ENCODE assay signal across 10 cellular contexts in genomic region chr5:136081192-136081591, GRCh38. TPM values are rescaled to one million over a fixed set of nuclear protein-coding genes. Genes with fewer than 3 reads are reported as not detected.
DNase-seq lines count a peak whose midpoint lies in the region; ATAC-seq, FAIRE-seq and TF ChIP-seq lines count a peak whose summit lies in the region.
"Had no signal": no experiment of that assay in that cellular context is flagged by ENCODE, and none has a peak within 500 bp of the region (broad histone marks: within the 10 kb centered on the region; RNA-seq: fewer than 3 reads in every experiment).

No MANE protein-coding gene starts in this region.

- TF ChIP-seq POLR2A in GM12878 (IDR thresholded peaks at IDR 0.05; ENCODE audit: low read depth, low read length) = no peak

- intact Hi-C loops in GM12878 (cut with micrococcal nuclease; ENCODE audit: unreplicated experiment) = loop anchor here (5.0 kb wide), 3 partner anchors 51 to 131 kb away; partner anchors contain the start of gene SMAD5
- intact Hi-C loops in tibial artery (cut with DNase I; ENCODE audit: low total_unique reads) = loop anchor here (5.0 kb wide), 3 partner anchors 51 to 194 kb away; partner anchors contain the start of gene SMAD5

- no peaks in the 10 kb centered on the region for H3K27me3 ChIP-seq in HUES48 (ENCODE audit: control insufficient read depth, insufficient read depth, low read length)
- peaks cover 0 to 2% of the 10 kb centered on the region in 2 experiments; a peak in 2 of 4 replicates for H3K27me3 ChIP-seq in GM12878 (replicated peaks in 1 of 2; ENCODE audit: control insufficient read depth in 2 of 2, insufficient read depth in 2 of 2, low read length in 1 of 2)
- no peaks in the 10 kb centered on the region for H3K27me3 ChIP-seq in tibial artery

- CTCF ChIA-PET in GM12878 (lab: Yijun Ruan, JAX) = interaction anchor here (0.5 to 9.1 kb wide), 36 partner anchors 9 to 1904 kb away, joined by 3 to 74 read pairs (median 4); partner anchors contain the start of gene SKP1

- no peak overlapping the region for H3K27ac ChIP-seq in HUES48 (ENCODE audit: low read depth, low read length)
- H3K27ac ChIP-seq in GM12878 (ENCODE audit: control insufficient read depth, insufficient read depth) = no peak overlapping the region
- peak overlapping the region; percentile 70 to 80 for H3K27ac ChIP-seq in tibial artery

- no peak overlapping the region for H3K9ac ChIP-seq in HUES48 (ENCODE audit: low read depth, low read length)
- H3K9ac ChIP-seq in GM12878 (ENCODE audit: control insufficient read depth, insufficient read depth, low read length) = no peak overlapping the region

- no peak for TF ChIP-seq CTCF in GM12878 (IDR thresholded peaks at IDR 0.05 in 2 of 3, conservative IDR thresholded peaks at IDR 0.05 in 1 of 3; ENCODE audit: control insufficient read depth in 2 of 3, extremely low read depth in 1 of 3, insufficient read depth in 1 of 3, low read depth in 3 of 3, low read length in 3 of 3)
- no peak for TF ChIP-seq CTCF in tibial artery (IDR thresholded peaks at IDR 0.05)

- in situ Hi-C loops in GM12878 (cut with MboI) = no loop called here

- no peaks in the 10 kb centered on the region for H4K20me1 ChIP-seq in GM12878 (ENCODE audit: control insufficient read depth, insufficient read depth)

- H3K4me3 ChIP-seq in HUES48 (ENCODE audit: low read depth, low read length) (0 out of 2 replicates have a peak overlapping the region, but pooled peaks have one; percentile 34), GM12878 (0 out of 2 replicates have a peak overlapping the region, but pooled peaks have one; percentile 62), tibial artery (peak overlapping the region in 1 of 2 donors; percentile 52)

- no TSS peak for BruUV-seq in GM12878 (replicated peaks; lab: Mats Ljungman, UMichigan)

- peak overlapping the region; percentile 19; the same call in 1 of the 2 replicates for H3K4me2 ChIP-seq in GM12878 (ENCODE audit: control insufficient read depth, insufficient read depth)

- RAD21 ChIA-PET in GM12878 (lab: Charles Lee; ENCODE audit: unreplicated experiment) = interaction anchor here (0.5 to 3.3 kb wide), 18 partner anchors 9 to 1260 kb away, joined by 3 to 19 read pairs (median 5); partner anchors contain the start of genes SMAD5 and SMIM32

- POLR2A ChIA-PET in GM12878 (lab: Charles Lee) = interaction anchor here (0.6 to 1.9 kb wide), 6 partner anchors 12 to 86 kb away, joined by 3 to 8 read pairs (median 3); partner anchors contain the start of gene SMAD5

- 72% methylated on average over 2 of the region's 2 CpGs for WGBS in GM12878 (ENCODE audit: insufficient coverage, insufficient replicate concordance, low lambda C conversion rate, missing lambda C conversion rate)

- H3K9me3 ChIP-seq in HUES48 (ENCODE audit: control insufficient read depth, insufficient read depth, low read length) (no peaks in the 10 kb centered on the region), GM12878 (replicated peaks; ENCODE audit: control insufficient read depth, insufficient read depth, low read length) (no peaks in the 10 kb centered on the region), tibial artery (no peaks in the 10 kb centered on the region)

- no peaks in the 10 kb centered on the region for H3K79me2 ChIP-seq in GM12878 (ENCODE audit: control insufficient read depth, insufficient read depth, low read length)

- no peak for TF ChIP-seq RAD21 in GM12878 (IDR thresholded peaks at IDR 0.05; ENCODE audit: insufficient read depth, low read depth, low read length)

- H3K36me3 ChIP-seq in HUES48 (ENCODE audit: control insufficient read depth, insufficient read depth, low read length) (no peaks in the 10 kb centered on the region), GM12878 (ENCODE audit: control insufficient read depth in 2 of 2, insufficient read depth in 2 of 2, low read length in 1 of 2) (no peaks in the 10 kb centered on the region), tibial artery (no peaks in the 10 kb centered on the region)

- FAIRE-seq in GM12878 (lab: Jason Lieb, UNC) = no peak

- no peak for TF ChIP-seq EP300 in GM12878 (IDR thresholded peaks at IDR 0.05; ENCODE audit: borderline replicate concordance in 1 of 2, control insufficient read depth in 1 of 2, low read depth in 2 of 2, low read length in 2 of 2)

- DNase-seq in GM12878 (ENCODE audit: low read depth, low spot score) (no peak), left lobe of liver (ENCODE audit: low spot score) (peak; percentile 37), tibial artery (no peak), EL (no peak)
- no peak for DNase-seq in activated CD8-positive, alpha-beta memory T cell treated with anti-CD3 and anti-CD28 coated beads, Interleukin-2, amount 50 U/mL, for 48 hours
- DNase-seq in NK-92 treated with Interleukin-12 subunit alpha and Interleukin-12 subunit beta, amount 100 ng/mL, for 24 hours (lab: John Stamatoyannopoulos, UW) = no peak
- DNase-seq: DMS79 treated with DMSO at 0.1 percent for 48 hours, NCI-H2029 had no signal

- ATAC-seq in GM12878 = peak; percentile 40
- peak; percentile 22 for ATAC-seq in left lobe of liver
- ATAC-seq in HG03571 (IDR thresholded peaks at IDR 0.05; ENCODE audit: unreplicated experiment) = no peak

- SMC1A ChIA-PET in GM12878 (lab: Charles Lee; ENCODE audit: uncharacterized antibody, unreplicated experiment) = interaction anchor here (0.6 to 4.7 kb wide), 32 partner anchors 9 to 188 kb away, joined by 3 to 56 read pairs (median 5); partner anchors contain the start of gene SMAD5

- H2AFZ ChIP-seq in GM12878 (ENCODE audit: control insufficient read depth, low read depth, low read length) = peak overlapping the region; percentile 64; the same call in 1 of the 2 replicates

- H3K4me1 ChIP-seq in HUES48 (ENCODE audit: control insufficient read depth, insufficient read depth, low read length) (0 out of 2 replicates have a peak, but pooled peaks cover 4% of the 10 kb centered on the region), GM12878 (ENCODE audit: control insufficient read depth, insufficient read depth, low read length) (no peaks in the 10 kb centered on the region; the same call in 1 of the 2 replicates), tibial artery (peaks cover 0 to 19% (median 8%) of the 10 kb centered on the region in 4 donors)

TF ChIP-seq in GM12878, 131 proteins besides CTCF, POLR2A, EP300 and RAD21 (continues in another document):
- no peak for TF ChIP-seq FOXK2 (IDR thresholded peaks at IDR 0.05)
- no peak for TF ChIP-seq KLF5 (IDR thresholded peaks at IDR 0.05; ENCODE audit: partially characterized antibody)
- no peak for TF ChIP-seq E4F1 (IDR thresholded peaks at IDR 0.05; ENCODE audit: borderline replicate concordance, partially characterized antibody)

RNA-seq across cellular contexts. Expression of gene SMAD5, which starts 51.5 kb away (rescaled TPM):
- 145 and 164 TPM in 2 replicates for total RNA-seq in GM12878 (2013; cell fraction: nucleolus; rRNA removed)
- 8.0 and 10.4 TPM in 2 replicates for total RNA-seq in GM12878 (2014; rRNA removed)
- total RNA-seq in GM12878 (2014; rRNA removed; fragmentation: Illumina TruSeq; extraction: Trizol) = 11.1 and 11.4 TPM in 2 replicates
- 14.8 and 15.4 TPM in 2 replicates for total RNA-seq in GM12878 (2021)
- 5.4 TPM for polyA plus RNA-seq in GM12878 (2011; ENCODE audit: low read depth)
- 40.6 and 56.1 TPM in 2 replicates for polyA plus RNA-seq in GM12878 (2011; rRNA removed)
- 16.7 and 22.3 TPM in 2 replicates for polyA plus RNA-seq in GM12878 (2011; cell fraction: cytosol; rRNA removed)
- polyA plus RNA-seq in GM12878 (2011; cell fraction: nucleus; rRNA removed) = 19.8 and 23.5 TPM in 2 replicates
- polyA plus RNA-seq in GM12878 (2012) = 5.0 and 5.7 TPM in 2 replicates
- polyA plus RNA-seq in GM12878 (2014; fragmentation: Illumina TruSeq; extraction: Trizol) = 9.2 and 11.1 TPM in 2 replicates
- 1 to 10 TPM; 3.6 to 7.1 TPM for polyA plus RNA-seq in GM12878 (2014; fragmentation: Nextera tagmentation; extraction: Ambion mirVana)
- polyA plus RNA-seq in GM12878 (2014; rRNA removed) = 12.4 and 12.5 TPM in 2 replicates
- polyA plus RNA-seq in GM12878 (2016; fragmentation: Nextera tagmentation; extraction: Ambion mirVana) = 10 to 100 TPM; 14.2 to 16.0 TPM
- 45.7 and 59.2 TPM in 2 replicates for polyA minus RNA-seq in GM12878 (2011; rRNA and poly(A)+ RNA removed)
- polyA minus RNA-seq in GM12878 (2011; cell fraction: cytosol; rRNA and poly(A)+ RNA removed) = 11.4 and 22.4 TPM in 2 replicates
- 21.9 and 33.2 TPM in 2 replicates for polyA minus RNA-seq in GM12878 (2011; cell fraction: nucleus; rRNA and poly(A)+ RNA removed)
- total RNA-seq in left lobe of liver = 22.8 TPM

RNA-seq across cellular contexts. Expression of gene TGFBI, which starts 52.4 kb away (rescaled TPM):
- total RNA-seq in GM12878 (2013; cell fraction: nucleolus; rRNA removed) = 0.84 TPM in 1 of 2 replicates, not detected in the other
- total RNA-seq in GM12878 (2014; rRNA removed) (0.17 and 0.71 TPM in 2 replicates), GM12878 (2014; rRNA removed; fragmentation: Illumina TruSeq; extraction: Trizol) (0.09 and 0.13 TPM in 2 replicates), GM12878 (2021) (0.64 and 1.3 TPM in 2 replicates), left lobe of liver (49.3 TPM)
- not detected for polyA plus RNA-seq in GM12878 (2011; ENCODE audit: low read depth)
- polyA plus RNA-seq in GM12878 (2011; rRNA removed) (0.06 and 0.20 TPM in 2 replicates), GM12878 (2014; fragmentation: Illumina TruSeq; extraction: Trizol) (0.12 TPM in 1 of 2 replicates, not detected in the other), GM12878 (2014; fragmentation: Nextera tagmentation; extraction: Ambion mirVana) (under 1 TPM; 0.16 to 0.22 TPM), GM12878 (2014; rRNA removed) (0.13 and 0.23 TPM in 2 replicates), GM12878 (2016; fragmentation: Nextera tagmentation; extraction: Ambion mirVana) (1 to 10 TPM; 1.7 to 1.8 TPM)
- polyA plus RNA-seq in GM12878 (2011; cell fraction: cytosol; rRNA removed) = 0.13 and 0.22 TPM in 2 replicates
- polyA plus RNA-seq in GM12878 (2011; cell fraction: nucleus; rRNA removed) = 0.37 and 0.39 TPM in 2 replicates
- polyA plus RNA-seq in GM12878 (2012) = 0.32 and 0.45 TPM in 2 replicates
- 0.44 and 0.62 TPM in 2 replicates for polyA minus RNA-seq in GM12878 (2011; rRNA and poly(A)+ RNA removed)
- polyA minus RNA-seq in GM12878 (2011; cell fraction: cytosol; rRNA and poly(A)+ RNA removed) = 0.80 and 1.1 TPM in 2 replicates
- 0.24 TPM in 1 of 2 replicates, not detected in the other for polyA minus RNA-seq in GM12878 (2011; cell fraction: nucleus; rRNA and poly(A)+ RNA removed)

Comparison
In these comparisons a context has a peak if more than half of its experiments do, and no peak if none do; other contexts are left out.
1. H3K27ac ChIP-seq: peak in tibial artery (2 of 2); none in HUES48 (single experiment) and GM12878 (single experiment).
2. RNA of gene TGFBI, which starts 52.4 kb away (total RNA-seq): 49.3 TPM in left lobe of liver (single experiment); 0.09 to 1.3 TPM in GM12878; every median in the first group is over 10 times any median in the second.